ENCODE assay signal across 16 cellular contexts in the genomic region with DNA sequence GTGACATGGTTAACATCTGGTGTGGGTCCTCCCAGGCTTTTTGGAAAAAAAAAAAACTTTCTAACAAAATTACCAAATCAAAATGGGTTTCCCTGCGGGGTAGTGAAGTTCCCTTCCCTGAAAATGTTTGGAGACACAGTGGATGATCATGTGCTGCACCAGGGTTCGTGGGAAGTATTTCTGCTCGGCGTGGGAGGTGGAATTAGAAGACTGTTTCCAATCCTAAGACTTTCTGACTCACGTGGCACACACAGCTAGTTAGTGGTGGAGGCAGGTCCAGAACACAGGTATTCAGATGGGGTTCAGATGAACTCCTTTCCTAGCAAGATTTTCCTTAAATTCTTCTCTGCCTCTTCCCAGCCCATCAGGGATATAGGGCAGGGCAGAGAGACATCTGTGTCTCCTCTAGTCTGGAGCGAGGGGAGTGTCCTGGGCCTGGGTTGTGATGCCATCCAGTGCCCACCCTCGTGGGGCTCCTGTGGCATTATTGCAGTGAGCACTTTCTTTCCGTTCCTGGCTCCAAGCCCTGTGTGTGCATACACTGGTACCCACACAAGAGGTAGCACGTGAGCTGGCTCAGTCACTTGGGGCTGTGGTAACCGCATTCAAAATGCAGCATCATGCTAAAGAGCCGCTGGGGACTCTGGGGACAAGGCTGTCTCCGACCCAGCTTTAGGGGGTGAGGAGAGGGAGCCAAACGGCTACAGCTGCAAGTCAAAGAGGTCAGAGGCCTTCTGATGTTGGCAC. TPM values are rescaled to one million over a fixed set of nuclear protein-coding genes. Genes with fewer than 3 reads are reported as not detected.
DNase-seq lines count a peak whose midpoint lies in the region; ATAC-seq, FAIRE-seq and TF ChIP-seq lines count a peak whose summit lies in the region.
"Had no signal": no experiment of that assay in that cellular context is flagged by ENCODE, and none has a peak within 500 bp of the region (broad histone marks: within the 10 kb centered on the region; RNA-seq: fewer than 3 reads in every experiment).

No MANE protein-coding gene starts in this region.

- DNase-seq in activated T-cell treated with anti-CD3 and anti-CD28 coated beads, Interleukin-2, amount 50 U/mL, for 72 hours = peak in 1 of 2 donors; percentile 20
- DNase-seq in activated T-cell treated with anti-CD3 and anti-CD28 coated beads, Interleukin-2, amount 50 U/mL, for 24 hours = no peak
- DNase-seq in astrocyte (ENCODE audit: low read depth) (peak; percentile 18), superior temporal gyrus (ENCODE audit: extremely low spot score) (peak; percentile 35), GM10266 (ENCODE audit: extremely low spot score) (no peak), cerebellar nuclear complex (lab: John Stamatoyannopoulos, UW) (no peak)
- DNase-seq in stimulated activated CD4-positive, alpha-beta T cell treated with anti-CD3 and anti-CD28 coated beads, Interleukin-2, amount 100 ng/mL, for 24 hours = no peak
- DNase-seq: activated CD4-positive, alpha-beta T cell treated with anti-CD3 and anti-CD28 coated beads, Interleukin-2, amount 10 ng/mL, durations not matched to agents 7 days and 5 days; dermis blood vessel endothelial cell; upper lobe of right lung had no signal

- TF ChIP-seq CTCF in astrocyte (IDR thresholded peaks at IDR 0.05; ENCODE audit: insufficient read depth, low read depth, low read length) (no peak), GM10266 (IDR thresholded peaks at IDR 0.05; ENCODE audit: control insufficient read depth, insufficient read depth, low read depth, missing control alignments) (no peak)

- no peak overlapping the region for H3K27ac Mint-ChIP-seq in activated T-cell treated with anti-CD3 and anti-CD28 coated beads, Interleukin-2, amount 50 U/mL, for 72 hours
- H3K27ac Mint-ChIP-seq in activated T-cell treated with anti-CD3 and anti-CD28 coated beads, Interleukin-2, amount 50 U/mL, for 24 hours = no peak overlapping the region
- no peak overlapping the region for H3K27ac Mint-ChIP-seq in astrocyte (ENCODE audit: unreplicated experiment)
- H3K27ac Mint-ChIP-seq: activated CD4-positive, alpha-beta T cell treated with anti-CD3 and anti-CD28 coated beads, Interleukin-2, amount 10 ng/mL, durations not matched to agents 7 days and 5 days; natural killer cell treated with Interleukin-12 subunit alpha and Interleukin-12 subunit beta and Interleukin-15 and Interleukin-18, amount 100 ng/mL, for 72 hours had no signal

- no peak for ATAC-seq in activated T-cell treated with anti-CD3 and anti-CD28 coated beads, Interleukin-2, amount 50 U/mL, for 72 hours (replicated peaks in 1 of 2)
- ATAC-seq in HG03342 (IDR thresholded peaks at IDR 0.05; ENCODE audit: unreplicated experiment) = peak; percentile 55
- ATAC-seq: natural killer cell treated with Interleukin-12 subunit alpha and Interleukin-12 subunit beta and Interleukin-15 and Interleukin-18, amount 100 ng/mL, for 72 hours; Right ventricle myocardium inferior; upper lobe of right lung had no signal

- H3K27me3 ChIP-seq in astrocyte (ENCODE audit: insufficient read depth, low read length) = peaks cover 3% of the 10 kb centered on the region
- H3K27me3 ChIP-seq: upper lobe of right lung had no signal

- no peak overlapping the region for H3K27ac ChIP-seq in astrocyte (ENCODE audit: low read depth, low read length)
- H3K27ac ChIP-seq: upper lobe of right lung had no signal

- no peak for FAIRE-seq in astrocyte (lab: Jason Lieb, UNC)
- FAIRE-seq: G401.6 had no signal

- H3K27me3 Mint-ChIP-seq in activated T-cell treated with anti-CD3 and anti-CD28 coated beads, Interleukin-2, amount 50 U/mL, for 72 hours (ENCODE audit: low read depth) = no peaks in the 10 kb centered on the region
- H3K27me3 Mint-ChIP-seq in activated T-cell treated with anti-CD3 and anti-CD28 coated beads, Interleukin-2, amount 50 U/mL, for 24 hours = no peaks in the 10 kb centered on the region
- peaks cover 43% of the 10 kb centered on the region for H3K27me3 Mint-ChIP-seq in astrocyte (ENCODE audit: low read depth, unreplicated experiment)
- H3K27me3 Mint-ChIP-seq: activated CD4-positive, alpha-beta T cell treated with anti-CD3 and anti-CD28 coated beads, Interleukin-2, amount 10 ng/mL, durations not matched to agents 7 days and 5 days had no signal

- no peaks in the 10 kb centered on the region for H3K36me3 ChIP-seq in astrocyte (ENCODE audit: insufficient read depth, low read length)
- H3K36me3 ChIP-seq: upper lobe of right lung had no signal

- H3K9me3 Mint-ChIP-seq in activated T-cell treated with anti-CD3 and anti-CD28 coated beads, Interleukin-2, amount 50 U/mL, for 72 hours = no peaks in the 10 kb centered on the region
- H3K9me3 Mint-ChIP-seq in activated T-cell treated with anti-CD3 and anti-CD28 coated beads, Interleukin-2, amount 50 U/mL, for 24 hours = no peaks in the 10 kb centered on the region
- H3K9me3 Mint-ChIP-seq in astrocyte (ENCODE audit: unreplicated experiment) = peaks cover 7% of the 10 kb centered on the region
- H3K9me3 Mint-ChIP-seq: activated CD4-positive, alpha-beta T cell treated with anti-CD3 and anti-CD28 coated beads, Interleukin-2, amount 10 ng/mL, durations not matched to agents 7 days and 5 days; activated T-helper 1 cell treated with anti-CD3 and anti-CD28 coated beads, Interleukin-12 subunit alpha, Interleukin-12 subunit beta, Interleukin-2, Interleukin-4 antibody, amounts not matched to agents 30 ng/mL and 10 ng/mL and 1 ng/mL, durations not matched to agents 14 hours and 24 hours and 36 hours; natural killer cell treated with Interleukin-12 subunit alpha and Interleukin-12 subunit beta and Interleukin-15 and Interleukin-18, amount 100 ng/mL, for 72 hours had no signal

- peak overlapping the region; percentile 5 to 9 for H3K4me3 Mint-ChIP-seq in activated T-cell treated with anti-CD3 and anti-CD28 coated beads, Interleukin-2, amount 50 U/mL, for 72 hours
- no peak overlapping the region for H3K4me3 Mint-ChIP-seq in activated T-cell treated with anti-CD3 and anti-CD28 coated beads, Interleukin-2, amount 50 U/mL, for 24 hours
- no peak overlapping the region for H3K4me3 Mint-ChIP-seq in astrocyte (ENCODE audit: unreplicated experiment)
- H3K4me3 Mint-ChIP-seq: activated CD4-positive, alpha-beta T cell treated with anti-CD3 and anti-CD28 coated beads, Interleukin-2, amount 10 ng/mL, durations not matched to agents 7 days and 5 days; activated T-helper 1 cell treated with anti-CD3 and anti-CD28 coated beads, Interleukin-12 subunit alpha, Interleukin-12 subunit beta, Interleukin-2, Interleukin-4 antibody, amounts not matched to agents 30 ng/mL and 10 ng/mL and 1 ng/mL, durations not matched to agents 14 hours and 24 hours and 36 hours; natural killer cell treated with Interleukin-12 subunit alpha and Interleukin-12 subunit beta and Interleukin-15 and Interleukin-18, amount 100 ng/mL, for 72 hours had no signal

- H2AFZ ChIP-seq in astrocyte (ENCODE audit: low read depth, low read length) = no peak overlapping the region

- peaks cover 67% of the 10 kb centered on the region for H3K4me1 Mint-ChIP-seq in activated T-cell treated with anti-CD3 and anti-CD28 coated beads, Interleukin-2, amount 50 U/mL, for 72 hours (ENCODE audit: low read depth)
- peaks cover 62% of the 10 kb centered on the region for H3K4me1 Mint-ChIP-seq in activated T-cell treated with anti-CD3 and anti-CD28 coated beads, Interleukin-2, amount 50 U/mL, for 24 hours (ENCODE audit: low read depth)
- H3K4me1 Mint-ChIP-seq in astrocyte (ENCODE audit: low read depth, unreplicated experiment) = peaks cover 27% of the 10 kb centered on the region

- peaks cover 5 to 12% of the 10 kb centered on the region in 2 donors for H3K36me3 Mint-ChIP-seq in activated T-cell treated with anti-CD3 and anti-CD28 coated beads, Interleukin-2, amount 50 U/mL, for 72 hours (ENCODE audit: insufficient read depth in 2 of 2)
- H3K36me3 Mint-ChIP-seq in activated T-cell treated with anti-CD3 and anti-CD28 coated beads, Interleukin-2, amount 50 U/mL, for 24 hours (ENCODE audit: low read depth) = peaks cover 29% of the 10 kb centered on the region
- H3K36me3 Mint-ChIP-seq in astrocyte (ENCODE audit: low read depth, unreplicated experiment) = peaks cover 1% of the 10 kb centered on the region
- H3K36me3 Mint-ChIP-seq: natural killer cell treated with Interleukin-12 subunit alpha and Interleukin-12 subunit beta and Interleukin-15 and Interleukin-18, amount 100 ng/mL, for 72 hours had no signal

- no peaks in the 10 kb centered on the region for H4K20me1 ChIP-seq in astrocyte (ENCODE audit: insufficient read depth, low read length)

- no peak overlapping the region for H3K4me2 ChIP-seq in astrocyte (ENCODE audit: low read length)

- peaks cover 3% of the 10 kb centered on the region for H3K9me3 ChIP-seq in astrocyte (ENCODE audit: insufficient read depth, low read depth, low read length)
- H3K9me3 ChIP-seq: upper lobe of right lung had no signal

- H3K79me2 ChIP-seq in astrocyte (ENCODE audit: insufficient read depth, low read length) = no peaks in the 10 kb centered on the region

- no peak overlapping the region for H3K4me3 ChIP-seq in astrocyte (ENCODE audit: insufficient read depth, low read depth, low read length)
- H3K4me3 ChIP-seq: lung, upper lobe of right lung had no signal

- peaks cover 30% of the 10 kb centered on the region for H3K4me1 ChIP-seq in astrocyte (ENCODE audit: insufficient read depth, low read length)

- no peak overlapping the region for H3K9ac ChIP-seq in astrocyte (ENCODE audit: low read length)

RNA-seq across cellular contexts. Expression of gene KCNC4, which starts 27.5 kb away (rescaled TPM):
- 10 to 100 TPM; 19.8 to 28.9 TPM for total RNA-seq in activated T-cell treated with anti-CD3 and anti-CD28 coated beads, Interleukin-2, amount 50 U/mL, for 72 hours
- 2.6 and 3.1 TPM in 2 replicates for total RNA-seq in astrocyte

Comparison
In these comparisons a context has a peak if more than half of its experiments do, and no peak if none do; other contexts are left out.
1. H3K4me3 Mint-ChIP-seq: peak in activated T-cell treated with anti-CD3 and anti-CD28 coated beads, Interleukin-2, amount 50 U/mL, for 72 hours (2 of 2); none in activated T-cell treated with anti-CD3 and anti-CD28 coated beads, Interleukin-2, amount 50 U/mL, for 24 hours (single experiment) and astrocyte (single experiment).
2. DNase-seq: peak in astrocyte (single experiment) and superior temporal gyrus (single experiment); none in activated T-cell treated with anti-CD3 and anti-CD28 coated beads, Interleukin-2, amount 50 U/mL, for 24 hours (single experiment), GM10266 (single experiment), stimulated activated CD4-positive, alpha-beta T cell treated with anti-CD3 and anti-CD28 coated beads, Interleukin-2, amount 100 ng/mL, for 24 hours (0 of 2) and cerebellar nuclear complex (0 of 2).